ENCODE assay signal across 7 cellular contexts in the genomic region with DNA sequence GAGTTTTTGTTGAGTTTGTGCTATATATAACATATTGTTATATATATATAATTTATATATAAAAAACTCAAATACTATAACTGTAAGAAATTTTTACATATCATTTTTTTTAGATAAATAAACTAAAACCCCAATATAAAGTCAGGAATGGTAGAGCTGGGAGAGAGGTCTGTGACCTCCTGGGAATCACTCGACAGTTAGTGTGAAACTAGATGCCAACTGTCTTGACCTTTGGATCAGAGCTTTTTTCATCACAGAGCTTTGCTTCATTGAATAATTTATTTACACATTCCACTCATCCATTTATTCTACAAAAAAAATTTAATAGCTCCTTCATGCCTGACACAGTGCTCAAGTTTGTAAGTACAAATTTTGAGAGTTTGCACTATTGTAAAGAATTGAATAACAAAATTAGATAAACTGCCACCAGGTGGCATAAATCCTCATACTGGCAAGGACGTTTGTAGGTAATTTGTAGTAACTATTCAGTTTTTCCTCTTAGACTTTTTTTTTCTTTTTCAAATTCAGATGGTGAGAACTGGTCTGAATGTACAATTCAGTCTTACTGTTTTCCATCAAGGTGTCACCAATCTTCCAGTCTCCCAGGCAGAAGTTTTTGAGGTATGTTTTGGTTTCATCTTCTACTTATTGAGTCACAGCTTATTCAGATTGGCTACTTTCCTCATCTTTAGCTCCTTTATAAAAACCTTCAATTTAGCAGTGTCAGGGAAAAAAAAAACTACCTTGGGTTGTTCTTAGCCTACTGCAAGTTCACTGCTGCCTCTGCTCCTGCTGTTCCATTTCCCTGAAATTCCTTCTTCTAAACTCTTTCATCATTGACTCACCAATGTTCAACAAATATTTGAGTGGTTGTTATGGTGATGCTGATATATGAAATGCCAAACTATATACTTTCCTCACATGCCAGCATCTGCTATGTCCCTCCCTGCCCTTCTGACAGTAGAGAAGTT.
DNase-seq lines count a peak whose midpoint lies in the region; ATAC-seq and TF ChIP-seq lines count a peak whose summit lies in the region.

No MANE protein-coding gene starts in this region.

- ATAC-seq in GM19467 (IDR thresholded peaks at IDR 0.05; ENCODE audit: unreplicated experiment): no peak
- ATAC-seq in HG03280 (IDR thresholded peaks at IDR 0.05; ENCODE audit: unreplicated experiment): no peak

- DNase-seq in DMS53 treated with DMSO at 0.1 percent for 48 hours (lab: John Stamatoyannopoulos, UW; ENCODE audit: unreplicated experiment): peak; percentile 29
- DNase-seq in HS-5 (ENCODE audit: low read depth): peak; percentile 39
- peak; percentile 17 for DNase-seq in RPMI8226
- DNase-seq in fibroblast of pulmonary artery (ENCODE audit: low read depth): peak; percentile 74
- peak; percentile 53 for DNase-seq in pons (ENCODE audit: low spot score)

- H3K4me3 ChIP-seq in fibroblast of pulmonary artery (replicated peaks; ENCODE audit: low read depth, low read length): no peak overlapping the region

- TF ChIP-seq CTCF in fibroblast of pulmonary artery (IDR thresholded peaks at IDR 0.05; ENCODE audit: low read length, missing control alignments): peak; percentile 44

Comparison
In these comparisons a context has a peak if more than half of its experiments do, and no peak if none do; other contexts are left out.
1. DNase-seq: peak in every context shown above with its lines; median percentile 74 in fibroblast of pulmonary artery; 53 in pons; 39 in HS-5; 29 in DMS53 treated with DMSO at 0.1 percent for 48 hours; 17 in RPMI8226.